In genomic region chr20:4247261-4247660, GRCh38 we compare ENCODE assay signal across 1 cellular context.
TF ChIP-seq lines count a peak whose summit lies in the region.

No MANE protein-coding gene starts in this region.

TF ChIP-seq in A549, 52 proteins besides CTCF, POLR2A, EP300 and RAD21:
- TF ChIP-seq HEYL (CRISPR knock-in tag; IDR thresholded peaks at IDR 0.05) (no peak), RARB (CRISPR knock-in tag; IDR thresholded peaks at IDR 0.05) (no peak), ZC3H11A (IDR thresholded peaks at IDR 0.05) (no peak), GATA3 (IDR thresholded peaks at IDR 0.05; ENCODE audit: borderline replicate concordance) (no peak)
TF ChIP-seq in A549: peak in this region for 0.
